8 cellular contexts compared by ENCODE assay signal in genomic region chr12:76037130-76038105, GRCh38. TPM values are rescaled to one million over a fixed set of nuclear protein-coding genes. Genes with fewer than 3 reads are reported as not detected.
DNase-seq lines count a peak whose midpoint lies in the region; ATAC-seq and TF ChIP-seq lines count a peak whose summit lies in the region.

No MANE protein-coding gene starts in this region.

- no peaks in the 10 kb centered on the region for H3K36me3 Mint-ChIP-seq in effector memory CD8-positive, alpha-beta T cell (ENCODE audit: insufficient read depth)

- no peak overlapping the region for H4K8ac ChIP-seq in mesendoderm (ENCODE audit: low read depth, low read length)

- H3K9me3 ChIP-seq in SK-N-SH: no peaks in the 10 kb centered on the region

- no peak overlapping the region for H3K27ac ChIP-seq in C4-2B
- H3K27ac ChIP-seq in SK-N-SH (ENCODE audit: low read depth in 2 of 2, low read length in 1 of 2): peak overlapping the region in 1 of 2 experiments; percentile 14; a peak in 2 of 4 replicates
- no peak overlapping the region for H3K27ac ChIP-seq in mesendoderm (ENCODE audit: low read depth, low read length)

- H3K4ac ChIP-seq in mesendoderm (ENCODE audit: low read depth, low read length): no peak overlapping the region

- H3K18ac ChIP-seq in mesendoderm (ENCODE audit: low read length): no peak overlapping the region

- no peaks in the 10 kb centered on the region for H3K27me3 ChIP-seq in SK-N-SH (ENCODE audit: insufficient read depth)
- H3K27me3 ChIP-seq in mesendoderm (ENCODE audit: insufficient read depth, low read length, poor library complexity): no peaks in the 10 kb centered on the region

- WGBS in SK-N-SH (ENCODE audit: low lambda C conversion rate): 52% methylated on average over 13 of the region's 13 CpGs
- no CpG with 5 or more reads among the region's 13 CpGs for WGBS in mesendoderm (ENCODE audit: extremely low coverage, insufficient coverage, low lambda C conversion rate)

- POLR2A ChIA-PET in SK-N-SH (lab: Yijun Ruan, JAX): interaction anchor here (0.6 to 0.9 kb wide), 2 partner anchors 507 to 511 kb away, joined by 3 read pairs; no protein-coding TSS in a partner anchor

- no peak overlapping the region for H3K23ac ChIP-seq in mesendoderm (ENCODE audit: low read length)

- no peaks in the 10 kb centered on the region for H3K27me3 Mint-ChIP-seq in effector memory CD8-positive, alpha-beta T cell

- no peak for TF ChIP-seq EP300 in SK-N-SH (IDR thresholded peaks at IDR 0.05; ENCODE audit: borderline replicate concordance in 1 of 2, low read depth in 1 of 2, low read length in 1 of 2)

- H3K4me3 ChIP-seq in SK-N-SH (ENCODE audit: low read depth in 2 of 2, low read length in 1 of 2) (no peak overlapping the region), mesendoderm (ENCODE audit: low read length) (no peak overlapping the region)

- peak; percentile 61 for ATAC-seq in GM18505 (IDR thresholded peaks at IDR 0.05; ENCODE audit: unreplicated experiment)
- peak; percentile 72 for ATAC-seq in HG02870 (IDR thresholded peaks at IDR 0.05; ENCODE audit: unreplicated experiment)
- ATAC-seq in effector memory CD8-positive, alpha-beta T cell (replicated peaks): peak; percentile 80

- H3K9me3 Mint-ChIP-seq in effector memory CD8-positive, alpha-beta T cell: no peaks in the 10 kb centered on the region

- H3K9ac ChIP-seq in SK-N-SH: no peak overlapping the region
- no peak overlapping the region for H3K9ac ChIP-seq in mesendoderm (ENCODE audit: low read length)

- CTCF ChIA-PET in SK-N-SH (lab: Yijun Ruan, JAX): interaction anchor here (0.6 to 12.5 kb wide), 38 partner anchors 10 to 552 kb away, joined by 3 to 166 read pairs (median 4); partner anchors contain the start of gene BBS10

- peak; percentile 95 for TF ChIP-seq RAD21 in SK-N-SH (IDR thresholded peaks at IDR 0.05; ENCODE audit: low read length)

- H3K79me1 ChIP-seq in mesendoderm (ENCODE audit: low read length): no peaks in the 10 kb centered on the region

- no peak for TF ChIP-seq POLR2A in GM18505 (IDR thresholded peaks at IDR 0.05; ENCODE audit: borderline replicate concordance, extremely low read depth, insufficient read depth, insufficient read length)

- H2AFZ ChIP-seq in SK-N-SH (ENCODE audit: low read depth): no peak overlapping the region

- no peaks in the 10 kb centered on the region for H4K20me1 ChIP-seq in SK-N-SH (ENCODE audit: insufficient read depth)

- peaks cover 0 to 22% of the 10 kb centered on the region in 2 experiments; a peak in 3 of 4 replicates for H3K4me1 ChIP-seq in SK-N-SH (ENCODE audit: control insufficient read depth in 1 of 2, insufficient read depth in 2 of 2, low read depth in 1 of 2, low read length in 1 of 2)
- peaks cover 6% of the 10 kb centered on the region for H3K4me1 ChIP-seq in mesendoderm (ENCODE audit: control insufficient read depth, low read depth, low read length)

- H3K56ac ChIP-seq in mesendoderm (ENCODE audit: low read length): no peak overlapping the region

- H2AK5ac ChIP-seq in mesendoderm (ENCODE audit: low read length): no peak overlapping the region

- H4K5ac ChIP-seq in mesendoderm (ENCODE audit: low read length): no peak overlapping the region

- no peak overlapping the region for H2BK5ac ChIP-seq in mesendoderm (ENCODE audit: low read length)

- H3K36me3 ChIP-seq in SK-N-SH (replicated peaks in 1 of 2; ENCODE audit: control insufficient read depth in 1 of 2, insufficient read depth in 2 of 2, low read length in 1 of 2) (peaks cover 7 to 9% of the 10 kb centered on the region in 2 experiments), mesendoderm (ENCODE audit: control insufficient read depth, insufficient read depth, low read length) (no peaks in the 10 kb centered on the region)

- DNase-seq in NCI-H128 (lab: John Stamatoyannopoulos, UW; ENCODE audit: unreplicated experiment) (peak; percentile 29), SK-N-SH (peak; percentile 59), mesendoderm (peak; percentile 86)
- DNase-seq in effector memory CD8-positive, alpha-beta T cell: peak; percentile 36 to 47 (median 37)
- no peak for DNase-seq in NK-92 treated with Interleukin-12 subunit alpha and Interleukin-12 subunit beta, amount 100 ng/mL, for 24 hours (lab: John Stamatoyannopoulos, UW)

- TF ChIP-seq CTCF in C4-2B (conservative IDR thresholded peaks at IDR 0.05) (peak; percentile 80), SK-N-SH (IDR thresholded peaks at IDR 0.05) (peak; percentile 92)

- no peak overlapping the region for H2BK120ac ChIP-seq in mesendoderm (ENCODE audit: low read depth, low read length)

- H3K27ac Mint-ChIP-seq in effector memory CD8-positive, alpha-beta T cell: peak overlapping the region in 1 of 2 donors; percentile 2

- H2BK15ac ChIP-seq in mesendoderm (replicated peaks; ENCODE audit: low read depth): no peak overlapping the region

- no peak overlapping the region for H3K4me3 Mint-ChIP-seq in effector memory CD8-positive, alpha-beta T cell

- no peak overlapping the region for H3K4me2 ChIP-seq in SK-N-SH
- H3K4me2 ChIP-seq in mesendoderm (ENCODE audit: low read length): no peak overlapping the region

- H3K4me1 Mint-ChIP-seq in effector memory CD8-positive, alpha-beta T cell (ENCODE audit: low read depth in 2 of 2): peaks cover 9 to 15% of the 10 kb centered on the region in 2 donors

- H3K9me2 ChIP-seq in SK-N-SH: no peaks in the 10 kb centered on the region

- H3F3A ChIP-seq in SK-N-SH (replicated peaks; ENCODE audit: insufficient read depth): peaks cover 71% of the 10 kb centered on the region

- H3K79me2 ChIP-seq in SK-N-SH (ENCODE audit: insufficient read depth) (no peaks in the 10 kb centered on the region), mesendoderm (ENCODE audit: control insufficient read depth, insufficient read depth, low read length) (no peaks in the 10 kb centered on the region)

TF ChIP-seq in SK-N-SH, 30 proteins besides CTCF, POLR2A, EP300 and RAD21:
- TF ChIP-seq JUND (IDR thresholded peaks at IDR 0.05) (0 out of 2 replicates have a peak, but pooled peaks have one; percentile 6), ELF1 (IDR thresholded peaks at IDR 0.05) (no peak), SMC3 (IDR thresholded peaks at IDR 0.05; ENCODE audit: low read depth, low read length) (peak; percentile 89), POLR2AphosphoS5 (IDR thresholded peaks at IDR 0.05; ENCODE audit: low read depth, low read length) (peak; percentile 33; the same call in 1 of the 2 replicates), FOXJ3 (CRISPR knock-in tag; IDR thresholded peaks at IDR 0.05) (no peak)

RNA-seq across cellular contexts. Expression of gene PHLDA1, which starts 5.8 kb away (rescaled TPM):
- polyA plus RNA-seq in SK-N-SH (2012; rRNA removed): 21.6 and 26.2 TPM in 2 replicates
- 20.1 and 20.3 TPM in 2 replicates for polyA plus RNA-seq in SK-N-SH (2012; cell fraction: cytosol; rRNA removed)
- polyA plus RNA-seq in SK-N-SH (2012; cell fraction: nucleus; rRNA removed): 19.8 and 24.5 TPM in 2 replicates
- polyA plus RNA-seq in mesendoderm (2013, experiment 1 of 2): 9.4 TPM
- polyA plus RNA-seq in mesendoderm (2013, experiment 2 of 2): 10.2 TPM

RNA-seq across cellular contexts. Expression of gene NAP1L1, which starts 47.1 kb away (rescaled TPM):
- 193 and 197 TPM in 2 replicates for polyA plus RNA-seq in SK-N-SH (2012; rRNA removed)
- 275 and 391 TPM in 2 replicates for polyA plus RNA-seq in SK-N-SH (2012; cell fraction: cytosol; rRNA removed)
- polyA plus RNA-seq in SK-N-SH (2012; cell fraction: nucleus; rRNA removed): 122 and 161 TPM in 2 replicates
- polyA plus RNA-seq in mesendoderm (2013, experiment 1 of 2): 1,210 TPM
- 1,188 TPM for polyA plus RNA-seq in mesendoderm (2013, experiment 2 of 2)
